2 cellular contexts compared by ENCODE assay signal in genomic region chr3:71671176-71671845, GRCh38.
TF ChIP-seq lines count a peak whose summit lies in the region.

No MANE protein-coding gene starts in this region.

TF ChIP-seq in H1, 55 proteins besides CTCF, POLR2A, EP300 and RAD21:
- TF ChIP-seq KDM4A (IDR thresholded peaks at IDR 0.05; ENCODE audit: low read depth, low read length, severe bottlenecking) (no peak), RBBP5 (IDR thresholded peaks at IDR 0.05; ENCODE audit: borderline replicate concordance, low read depth, low read length) (no peak), ZNF274 (IDR thresholded peaks at IDR 0.05; ENCODE audit: borderline replicate concordance, extremely low read depth, low read length) (no peak), RNF2 (IDR thresholded peaks at IDR 0.05; ENCODE audit: borderline replicate concordance, low read depth, low read length, missing control alignments, poor library complexity, severe bottlenecking) (no peak), TCF12 (IDR thresholded peaks at IDR 0.05; ENCODE audit: low read depth, low read length) (no peak), HDAC6 (IDR thresholded peaks at IDR 0.05; ENCODE audit: low read depth, low read length) (no peak), KDM1A (IDR thresholded peaks at IDR 0.05; ENCODE audit: borderline replicate concordance, low read length) (no peak), SIN3A (conservative IDR thresholded peaks at IDR 0.05 in 1 of 2, IDR thresholded peaks at IDR 0.05 in 1 of 2; ENCODE audit: low read depth in 1 of 2, low read length in 2 of 2) (no peak), TAF7 (optimal IDR thresholded peaks at IDR 0.05; ENCODE audit: borderline replicate concordance, low read depth, low read length) (no peak), MAFK (IDR thresholded peaks at IDR 0.05; ENCODE audit: low read depth, low read length) (no peak)

TF ChIP-seq in WTC11, 78 proteins besides CTCF, POLR2A, EP300 and RAD21 (continued from another document):
- TF ChIP-seq ZNF396 (CRISPR knock-in tag; IDR thresholded peaks at IDR 0.05; ENCODE audit: borderline replicate concordance): no peak
- no peak for TF ChIP-seq GTF2I (CRISPR knock-in tag; conservative IDR thresholded peaks at IDR 0.05)
- no peak for TF ChIP-seq AFF4 (CRISPR knock-in tag; IDR thresholded peaks at IDR 0.05; ENCODE audit: borderline replicate concordance)
- no peak for TF ChIP-seq RELA (CRISPR knock-in tag; IDR thresholded peaks at IDR 0.05; ENCODE audit: borderline replicate concordance)
- TF ChIP-seq SP1 (CRISPR knock-in tag; conservative IDR thresholded peaks at IDR 0.05): no peak
- TF ChIP-seq GRHL2 (CRISPR knock-in tag; IDR thresholded peaks at IDR 0.05; ENCODE audit: insufficient replicate concordance, severe bottlenecking): no peak
- TF ChIP-seq PRDM15 (CRISPR knock-in tag; IDR thresholded peaks at IDR 0.05): no peak
- TF ChIP-seq ZNF423 (CRISPR knock-in tag; IDR thresholded peaks at IDR 0.05): no peak
- no peak for TF ChIP-seq IRF2 (CRISPR knock-in tag; IDR thresholded peaks at IDR 0.05; ENCODE audit: borderline replicate concordance, low read depth)
- TF ChIP-seq ZNF416 (CRISPR knock-in tag; IDR thresholded peaks at IDR 0.05): no peak
TF ChIP-seq in WTC11: peak in this region for 0.
